ENCODE assay signal across 7 cellular contexts in genomic region chr18:80027719-80028118, GRCh38. TPM values are rescaled to one million over a fixed set of nuclear protein-coding genes. Genes with fewer than 3 reads are reported as not detected.
DNase-seq lines count a peak whose midpoint lies in the region; FAIRE-seq and TF ChIP-seq lines count a peak whose summit lies in the region.
"Not testable (repeated sequence)": the region's sequence is repeated elsewhere in the genome, so short reads cannot be mapped to it uniquely, and the experiment has no call there.

No MANE protein-coding gene starts in this region.

- peak; percentile 40 for FAIRE-seq in bronchial epithelial cell (lab: Jason Lieb, UNC)

- not testable (repeated sequence) for H3K4me3 ChIP-seq in bronchial epithelial cell (ENCODE audit: low read depth, low read length); foreskin fibroblast (ENCODE audit: low read depth in 1 of 2, low read length in 2 of 2)

- not testable (repeated sequence) for H3K27me3 ChIP-seq in bronchial epithelial cell (ENCODE audit: control insufficient read depth, insufficient read depth, low read length)

- not testable (repeated sequence) for TF ChIP-seq CTCF in bronchial epithelial cell (IDR thresholded peaks at IDR 0.05; ENCODE audit: insufficient read depth, low read length, severe bottlenecking); foreskin fibroblast (IDR thresholded peaks at IDR 0.05; ENCODE audit: low read depth, low read length)

- peak; percentile 55 for DNase-seq in AG20443 (ENCODE audit: low spot score)
- peak; percentile 55 for DNase-seq in GM04504 (ENCODE audit: low read depth)
- DNase-seq in LHCN-M2 (ENCODE audit: low read depth), result peak; percentile 89
- peak; percentile 46 for DNase-seq in amniotic epithelial cell (ENCODE audit: low read depth)
- peak; percentile 54 for DNase-seq in bronchial epithelial cell (ENCODE audit: low read depth)
- DNase-seq in fibroblast of gingiva (ENCODE audit: low read depth), result peak; percentile 82
- DNase-seq in foreskin fibroblast, result peak; percentile 64 to 80

- not testable (repeated sequence) for H3K36me3 ChIP-seq in bronchial epithelial cell (ENCODE audit: control insufficient read depth, insufficient read depth, low read length)

RNA-seq across cellular contexts. Expression of gene RBFA, which starts 6.5 kb away (rescaled TPM):
- total RNA-seq in LHCN-M2 (2014; rRNA removed), result 36.7 and 59.8 TPM in 2 replicates
- polyA plus RNA-seq in LHCN-M2 (2012), result 23.6 TPM
- total RNA-seq in bronchial epithelial cell, result 30.0 and 43.2 TPM in 2 replicates

RNA-seq across cellular contexts. Expression of gene TXNL4A, which starts 39.4 kb away (rescaled TPM):
- total RNA-seq in LHCN-M2 (2014; rRNA removed) (56.1 and 58.5 TPM in 2 replicates), bronchial epithelial cell (44.0 and 53.5 TPM in 2 replicates)
- 142 TPM for polyA plus RNA-seq in LHCN-M2 (2012)
